Comparison of ENCODE assay signal across 9 cellular contexts in genomic region chr10:102065561-102066420, GRCh38. TPM values are rescaled to one million over a fixed set of nuclear protein-coding genes. Genes with fewer than 3 reads are reported as not detected.
DNase-seq lines count a peak whose midpoint lies in the region; ATAC-seq, FAIRE-seq and TF ChIP-seq lines count a peak whose summit lies in the region.
"Had no signal": no experiment of that assay in that cellular context is flagged by ENCODE, and none has a peak within 500 bp of the region (broad histone marks: within the 10 kb centered on the region; RNA-seq: fewer than 3 reads in every experiment).

No MANE protein-coding gene starts in this region.

- BruUV-seq in HCT116 (replicated peaks; lab: Mats Ljungman, UMichigan) = no TSS peak

- DNase-seq in NCI-H510A (lab: John Stamatoyannopoulos, UW) (peak; percentile 19), NCI-H510A treated with DMSO at 0.1 percent for 48 hours (lab: John Stamatoyannopoulos, UW) (no peak), HCT116 (ENCODE audit: low read depth, low spot score) (no peak), NB4 (ENCODE audit: low read depth) (peak; percentile 60), left ventricle myocardium inferior (peak; percentile 25), psoas muscle (peak; percentile 28 to 70), RCC 7860 (ENCODE audit: low spot score) (no peak)
- DNase-seq in activated naive CD8-positive, alpha-beta T cell treated with anti-CD3 and anti-CD28 coated beads, Interleukin-2, amount 50 U/mL, for 24 hours = peak; percentile 21

- H3K36me3 ChIP-seq in HCT116 (ENCODE audit: control insufficient read depth in 1 of 2, insufficient read depth in 2 of 2, low read length in 2 of 2) (0 out of 4 replicates have a peak, but pooled peaks cover 0 to 2% of the 10 kb centered on the region in 2 experiments), left ventricle myocardium inferior (no peaks in the 10 kb centered on the region), psoas muscle (ENCODE audit: insufficient read depth in 1 of 2, low read depth in 1 of 2) (peaks cover 0 to 9% of the 10 kb centered on the region in 2 donors)

- no peak for TF ChIP-seq POLR2A in HCT116 (IDR thresholded peaks at IDR 0.05; ENCODE audit: borderline replicate concordance, extremely low read depth, insufficient read depth, insufficient read length)
- no peak for TF ChIP-seq POLR2A in NB4 (IDR thresholded peaks at IDR 0.05; ENCODE audit: extremely low read depth, insufficient read length)

- RAD21 ChIA-PET in HCT116 (lab: Charles Lee; ENCODE audit: low non-redundant PET in 1 of 2, low total read pairs in 2 of 2, uncharacterized antibody in 2 of 2, unreplicated experiment in 2 of 2) = interaction anchor here in 1 of 2 experiments (1.1 kb wide), 1 partner anchor 225 kb away, joined by 3 read pairs; no protein-coding TSS in a partner anchor

- POLR2A ChIA-PET in HCT116 (lab: Charles Lee) = interaction anchor here (0.6 to 1.0 kb wide), 2 partner anchors 48 to 226 kb away, joined by 3 to 4 read pairs; no protein-coding TSS in a partner anchor

- H3K27ac ChIP-seq in HCT116 (ENCODE audit: low read depth, low read length) (peak overlapping the region; percentile 94), left ventricle myocardium inferior (replicated peaks) (peak overlapping the region; percentile 97), psoas muscle (peak overlapping the region; percentile 88)

- TF ChIP-seq CTCF in HCT116 (IDR thresholded peaks at IDR 0.05 in 2 of 3, conservative IDR thresholded peaks at IDR 0.05 in 1 of 3; ENCODE audit: borderline replicate concordance in 1 of 3, insufficient read depth in 1 of 3, low read depth in 2 of 3, low read length in 2 of 3) (0 out of 6 replicates have a peak, but pooled peaks of 1 of the 3 experiments have one; percentile 7), NB4 (IDR thresholded peaks at IDR 0.05; ENCODE audit: low read depth, low read length) (no peak), left ventricle myocardium inferior (IDR thresholded peaks at IDR 0.05; ENCODE audit: borderline replicate concordance) (no peak), psoas muscle (IDR thresholded peaks at IDR 0.05) (no peak)

- H3K9ac ChIP-seq in HCT116 (ENCODE audit: low read length) = peak overlapping the region; percentile 94

- no peak for FAIRE-seq in RCC 7860 (lab: Jason Lieb, UNC)
- FAIRE-seq: G401.6 had no signal

- H3K4me3 Mint-ChIP-seq in activated naive CD8-positive, alpha-beta T cell treated with anti-CD3 and anti-CD28 coated beads, Interleukin-2, amount 50 U/mL, for 24 hours = peak overlapping the region; percentile 85

- peaks cover 24% of the 10 kb centered on the region for H3K4me1 Mint-ChIP-seq in activated naive CD8-positive, alpha-beta T cell treated with anti-CD3 and anti-CD28 coated beads, Interleukin-2, amount 50 U/mL, for 24 hours

- peak overlapping the region; percentile 88 for H3K4me2 ChIP-seq in HCT116 (ENCODE audit: low read length)

- no peak for TF ChIP-seq RAD21 in HCT116 (IDR thresholded peaks at IDR 0.05; ENCODE audit: low read depth)

- no peak overlapping the region for H2AFZ ChIP-seq in HCT116 (ENCODE audit: low read depth, low read length, poor library complexity, severe bottlenecking)

- no peaks in the 10 kb centered on the region for H4K20me1 ChIP-seq in HCT116 (ENCODE audit: insufficient read depth)

- H3K4me1 ChIP-seq in HCT116 (ENCODE audit: control insufficient read depth in 1 of 2, insufficient read depth in 2 of 2, low read length in 2 of 2) = peaks cover 12 to 22% of the 10 kb centered on the region in 2 experiments
- H3K4me1 ChIP-seq in left ventricle myocardium inferior = peaks cover 47% of the 10 kb centered on the region
- peaks cover 18% of the 10 kb centered on the region for H3K4me1 ChIP-seq in psoas muscle

- H3K4me3 ChIP-seq in HCT116 (replicated peaks in 1 of 2; ENCODE audit: low read depth in 1 of 2, low read length in 2 of 2) = peak overlapping the region; percentile 77 to 89
- H3K4me3 ChIP-seq in NB4 (ENCODE audit: low read depth, low read length) = peak overlapping the region; percentile 88
- peak overlapping the region; percentile 100 for H3K4me3 ChIP-seq in left ventricle myocardium inferior
- H3K4me3 ChIP-seq in psoas muscle = peak overlapping the region; percentile 90

- CTCF ChIA-PET in HCT116 (lab: Charles Lee) = interaction anchor here (0.9 to 2.9 kb wide), 5 partner anchors 35 to 463 kb away, joined by 3 to 14 read pairs (median 3); no protein-coding TSS in a partner anchor

- H3K9me3 Mint-ChIP-seq in activated naive CD8-positive, alpha-beta T cell treated with anti-CD3 and anti-CD28 coated beads, Interleukin-2, amount 50 U/mL, for 24 hours = no peaks in the 10 kb centered on the region

- H3K9me3 ChIP-seq in HCT116 (ENCODE audit: control insufficient read depth in 1 of 2, insufficient read depth in 1 of 2, low read depth in 1 of 2, low read length in 2 of 2) = no peaks in the 10 kb centered on the region
- no peaks in the 10 kb centered on the region for H3K9me3 ChIP-seq in left ventricle myocardium inferior (replicated peaks)
- H3K9me3 ChIP-seq in psoas muscle = no peaks in the 10 kb centered on the region

- H3K36me3 Mint-ChIP-seq in activated naive CD8-positive, alpha-beta T cell treated with anti-CD3 and anti-CD28 coated beads, Interleukin-2, amount 50 U/mL, for 24 hours (ENCODE audit: low read depth) = no peaks in the 10 kb centered on the region

- WGBS in psoas muscle, 3 donors = 6 to 14% (median 7%) methylated on average over 39 to 64 of the region's 64 CpGs

- ATAC-seq in HCT116 = peak; percentile 31
- ATAC-seq in activated naive CD8-positive, alpha-beta T cell treated with anti-CD3 and anti-CD28 coated beads, Interleukin-2, amount 50 U/mL, for 24 hours = peak; percentile 29
- ATAC-seq in psoas muscle = peak; percentile 42 to 68 (median 64)

- no peaks in the 10 kb centered on the region for H3K9me2 ChIP-seq in HCT116 (ENCODE audit: insufficient read depth)

- H3K27me3 ChIP-seq in HCT116 (ENCODE audit: insufficient read depth, low read length) (no peaks in the 10 kb centered on the region), left ventricle myocardium inferior (ENCODE audit: low read depth) (no peaks in the 10 kb centered on the region), psoas muscle (ENCODE audit: insufficient read depth in 3 of 3, low read length in 2 of 3) (no peaks in the 10 kb centered on the region)

- peaks cover 31% of the 10 kb centered on the region for H3K79me2 ChIP-seq in HCT116 (ENCODE audit: insufficient read depth, low read length)

- intact Hi-C loops in HCT116 (cut with micrococcal nuclease) (loop anchor here (1.0 kb wide), 1 partner anchor 87 kb away; the partner anchor contains the start of gene NOLC1), left ventricle myocardium inferior (cut with micrococcal nuclease) (no loop called here), psoas muscle (cut with DNase I) (no loop called here)

- no peaks in the 10 kb centered on the region for H3K27me3 Mint-ChIP-seq in activated naive CD8-positive, alpha-beta T cell treated with anti-CD3 and anti-CD28 coated beads, Interleukin-2, amount 50 U/mL, for 24 hours

- peak overlapping the region; percentile 85 for H3K27ac Mint-ChIP-seq in activated naive CD8-positive, alpha-beta T cell treated with anti-CD3 and anti-CD28 coated beads, Interleukin-2, amount 50 U/mL, for 24 hours

TF ChIP-seq in HCT116, 20 proteins besides CTCF, POLR2A, EP300 and RAD21:
- TF ChIP-seq SP1 (IDR thresholded peaks at IDR 0.05; ENCODE audit: low read depth) = no peak
- no peak for TF ChIP-seq YY1 (IDR thresholded peaks at IDR 0.05; ENCODE audit: extremely low read depth, insufficient replicate concordance, low read depth, low read length)
- peak; percentile 98 for TF ChIP-seq ZFX (IDR thresholded peaks at IDR 0.05)
- TF ChIP-seq TCF7L2 (IDR thresholded peaks at IDR 0.05; ENCODE audit: borderline replicate concordance, extremely low read depth, insufficient read depth, insufficient read length) = no peak
- TF ChIP-seq FOSL1 (IDR thresholded peaks at IDR 0.05; ENCODE audit: low read depth) = no peak

RNA-seq across cellular contexts. Expression of gene HPS6, which starts 0.6 kb away (rescaled TPM):
- total RNA-seq in HCT116 (2021; ENCODE audit: unreplicated experiment) = 31.7 TPM
- 16.4 and 20.0 TPM in 2 replicates for polyA plus RNA-seq in HCT116 (2012)
- 9.3 TPM for total RNA-seq in left ventricle myocardium inferior
- total RNA-seq in psoas muscle = 10 to 100 TPM in 2 of 4 donors, 1 to 10 TPM in 2; 8.8 to 13.2 (median 10.1) TPM
- 10 to 100 TPM in 1 of 3 donors, 1 to 10 TPM in 2; 7.3 to 12.5 (median 9.8) TPM for polyA plus RNA-seq in psoas muscle

RNA-seq across cellular contexts. Expression of gene ARMH3, which starts 9.8 kb away (rescaled TPM):
- total RNA-seq in HCT116 (2021; ENCODE audit: unreplicated experiment) (30.4 TPM), left ventricle myocardium inferior (58.9 TPM), psoas muscle (10 to 100 TPM; 14.1 to 22.9 (median 18.4) TPM)
- 19.3 and 19.9 TPM in 2 replicates for polyA plus RNA-seq in HCT116 (2012)
- polyA plus RNA-seq in psoas muscle = 10 to 100 TPM; 26.0 to 38.7 (median 30.2) TPM

RNA-seq across cellular contexts. Expression of gene LDB1, which starts 54.4 kb away (rescaled TPM):
- total RNA-seq in HCT116 (2021; ENCODE audit: unreplicated experiment) (63.9 TPM), left ventricle myocardium inferior (52.2 TPM), psoas muscle (10 to 100 TPM; 22.0 to 29.8 (median 26.8) TPM)
- 55.1 and 61.6 TPM in 2 replicates for polyA plus RNA-seq in HCT116 (2012)
- polyA plus RNA-seq in psoas muscle = 10 to 100 TPM; 13.9 to 24.9 (median 14.6) TPM

Comparison
In these comparisons a context has a peak if more than half of its experiments do, and no peak if none do; other contexts are left out.
1. DNase-seq: peak in NCI-H510A (single experiment), NB4 (single experiment), activated naive CD8-positive, alpha-beta T cell treated with anti-CD3 and anti-CD28 coated beads, Interleukin-2, amount 50 U/mL, for 24 hours (single experiment), left ventricle myocardium inferior (single experiment) and psoas muscle (2 of 2); none in NCI-H510A treated with DMSO at 0.1 percent for 48 hours (single experiment), HCT116 (single experiment) and RCC 7860 (single experiment).
2. Peak in every context shown above with its lines, with median percentiles within 50 percentile points of each other: ATAC-seq, H3K27ac ChIP-seq and H3K4me3 ChIP-seq.